ENCODE assay signal across 1 cellular context in genomic region chr4:123478859-123479345, GRCh38.
TF ChIP-seq lines count a peak whose summit lies in the region.

No MANE protein-coding gene starts in this region.

TF ChIP-seq in HepG2, 621 proteins besides CTCF, POLR2A, EP300 and RAD21 (continued from another document and continues in another):
- TF ChIP-seq EZH2 (conservative IDR thresholded peaks at IDR 0.05; ENCODE audit: low read depth, low read length) (no peak), REPIN1 (CRISPR knock-in tag; IDR thresholded peaks at IDR 0.05; ENCODE audit: borderline replicate concordance, low read depth) (peak; percentile 98), THRA (CRISPR knock-in tag; IDR thresholded peaks at IDR 0.05; ENCODE audit: borderline replicate concordance) (peak; percentile 96), ZNF503 (CRISPR knock-in tag; IDR thresholded peaks at IDR 0.05) (peak; percentile 99), ZNF724P (CRISPR knock-in tag; IDR thresholded peaks at IDR 0.05; ENCODE audit: borderline replicate concordance) (peak; percentile 93; the same call in 1 of the 2 replicates), JDP2 (CRISPR knock-in tag; IDR thresholded peaks at IDR 0.05; ENCODE audit: borderline replicate concordance) (peak; percentile 96; the same call in 1 of the 2 replicates), ZNF451 (CRISPR knock-in tag; IDR thresholded peaks at IDR 0.05) (peak; percentile 54; the same call in 1 of the 2 replicates), ZBTB39 (CRISPR knock-in tag; IDR thresholded peaks at IDR 0.05) (peak; percentile 99), ZNF678 (CRISPR knock-in tag; IDR thresholded peaks at IDR 0.05) (no peak), ZNF75D (CRISPR knock-in tag; IDR thresholded peaks at IDR 0.05; ENCODE audit: borderline replicate concordance) (no peak), MIER2 (CRISPR knock-in tag; IDR thresholded peaks at IDR 0.05) (peak; percentile 91), HNF4G (IDR thresholded peaks at IDR 0.05; ENCODE audit: borderline replicate concordance, low read depth, low read length) (peak; percentile 98), HNF4G (CRISPR knock-in tag; IDR thresholded peaks at IDR 0.05; ENCODE audit: borderline replicate concordance, low read depth) (peak; percentile 87), PBX3 (CRISPR knock-in tag; IDR thresholded peaks at IDR 0.05; ENCODE audit: borderline replicate concordance) (no peak), ZNF781 (CRISPR knock-in tag; IDR thresholded peaks at IDR 0.05; ENCODE audit: borderline replicate concordance, not compliant biosample characterization) (peak; percentile 91), ZNF614 (CRISPR knock-in tag; IDR thresholded peaks at IDR 0.05; ENCODE audit: borderline replicate concordance) (peak; percentile 93), ZNF720 (CRISPR knock-in tag; IDR thresholded peaks at IDR 0.05) (peak; percentile 48; the same call in 1 of the 2 replicates), MAF1 (CRISPR knock-in tag; IDR thresholded peaks at IDR 0.05; ENCODE audit: borderline replicate concordance) (no peak), GLMP (CRISPR knock-in tag; IDR thresholded peaks at IDR 0.05; ENCODE audit: borderline replicate concordance) (no peak), ATF7 (IDR thresholded peaks at IDR 0.05) (peak; percentile 49; the same call in 1 of the 2 replicates), ATF7 (CRISPR knock-in tag; IDR thresholded peaks at IDR 0.05) (peak; percentile 93), PPARG (CRISPR knock-in tag; conservative IDR thresholded peaks at IDR 0.05) (peak; percentile 92), ZNF335 (CRISPR knock-in tag; IDR thresholded peaks at IDR 0.05) (peak; percentile 79), ISL2 (CRISPR knock-in tag; IDR thresholded peaks at IDR 0.05) (peak; percentile 99), ZSCAN29 (CRISPR knock-in tag; conservative IDR thresholded peaks at IDR 0.05) (no peak), ZBTB42 (CRISPR knock-in tag; IDR thresholded peaks at IDR 0.05) (no peak), POLR2AphosphoS5 (IDR thresholded peaks at IDR 0.05; ENCODE audit: low read depth, low read length) (no peak), IKZF4 (CRISPR knock-in tag; IDR thresholded peaks at IDR 0.05; ENCODE audit: borderline replicate concordance, low read depth, not compliant biosample characterization) (no peak), HOXD1 (CRISPR knock-in tag; IDR thresholded peaks at IDR 0.05) (peak; percentile 96), IKZF1 (IDR thresholded peaks at IDR 0.05) (no peak), MAX (IDR thresholded peaks at IDR 0.05) (peak; percentile 89), RBM22 (optimal IDR thresholded peaks at IDR 0.05; ENCODE audit: low read length) (peak; percentile 46), ZNF749 (CRISPR knock-in tag; IDR thresholded peaks at IDR 0.05; ENCODE audit: borderline replicate concordance) (no peak; the same call in 1 of the 2 replicates)
- TF ChIP-seq, protein P1, sequence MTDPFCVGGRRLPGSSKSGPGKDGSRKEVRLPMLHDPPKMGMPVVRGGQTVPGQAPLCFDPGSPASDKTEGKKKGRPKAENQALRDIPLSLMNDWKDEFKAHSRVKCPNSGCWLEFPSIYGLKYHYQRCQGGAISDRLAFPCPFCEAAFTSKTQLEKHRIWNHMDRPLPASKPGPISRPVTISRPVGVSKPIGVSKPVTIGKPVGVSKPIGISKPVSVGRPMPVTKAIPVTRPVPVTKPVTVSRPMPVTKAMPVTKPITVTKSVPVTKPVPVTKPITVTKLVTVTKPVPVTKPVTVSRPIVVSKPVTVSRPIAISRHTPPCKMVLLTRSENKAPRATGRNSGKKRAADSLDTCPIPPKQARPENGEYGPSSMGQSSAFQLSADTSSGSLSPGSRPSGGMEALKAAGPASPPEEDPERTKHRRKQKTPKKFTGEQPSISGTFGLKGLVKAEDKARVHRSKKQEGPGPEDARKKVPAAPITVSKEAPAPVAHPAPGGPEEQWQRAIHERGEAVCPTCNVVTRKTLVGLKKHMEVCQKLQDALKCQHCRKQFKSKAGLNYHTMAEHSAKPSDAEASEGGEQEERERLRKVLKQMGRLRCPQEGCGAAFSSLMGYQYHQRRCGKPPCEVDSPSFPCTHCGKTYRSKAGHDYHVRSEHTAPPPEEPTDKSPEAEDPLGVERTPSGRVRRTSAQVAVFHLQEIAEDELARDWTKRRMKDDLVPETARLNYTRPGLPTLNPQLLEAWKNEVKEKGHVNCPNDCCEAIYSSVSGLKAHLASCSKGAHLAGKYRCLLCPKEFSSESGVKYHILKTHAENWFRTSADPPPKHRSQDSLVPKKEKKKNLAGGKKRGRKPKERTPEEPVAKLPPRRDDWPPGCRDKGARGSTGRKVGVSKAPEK (CRISPR knock-in tag; IDR thresholded peaks at IDR 0.05; ENCODE audit: borderline replicate concordance), result peak; percentile 52; the same call in 1 of the 2 replicates
- TF ChIP-seq, protein P2, sequence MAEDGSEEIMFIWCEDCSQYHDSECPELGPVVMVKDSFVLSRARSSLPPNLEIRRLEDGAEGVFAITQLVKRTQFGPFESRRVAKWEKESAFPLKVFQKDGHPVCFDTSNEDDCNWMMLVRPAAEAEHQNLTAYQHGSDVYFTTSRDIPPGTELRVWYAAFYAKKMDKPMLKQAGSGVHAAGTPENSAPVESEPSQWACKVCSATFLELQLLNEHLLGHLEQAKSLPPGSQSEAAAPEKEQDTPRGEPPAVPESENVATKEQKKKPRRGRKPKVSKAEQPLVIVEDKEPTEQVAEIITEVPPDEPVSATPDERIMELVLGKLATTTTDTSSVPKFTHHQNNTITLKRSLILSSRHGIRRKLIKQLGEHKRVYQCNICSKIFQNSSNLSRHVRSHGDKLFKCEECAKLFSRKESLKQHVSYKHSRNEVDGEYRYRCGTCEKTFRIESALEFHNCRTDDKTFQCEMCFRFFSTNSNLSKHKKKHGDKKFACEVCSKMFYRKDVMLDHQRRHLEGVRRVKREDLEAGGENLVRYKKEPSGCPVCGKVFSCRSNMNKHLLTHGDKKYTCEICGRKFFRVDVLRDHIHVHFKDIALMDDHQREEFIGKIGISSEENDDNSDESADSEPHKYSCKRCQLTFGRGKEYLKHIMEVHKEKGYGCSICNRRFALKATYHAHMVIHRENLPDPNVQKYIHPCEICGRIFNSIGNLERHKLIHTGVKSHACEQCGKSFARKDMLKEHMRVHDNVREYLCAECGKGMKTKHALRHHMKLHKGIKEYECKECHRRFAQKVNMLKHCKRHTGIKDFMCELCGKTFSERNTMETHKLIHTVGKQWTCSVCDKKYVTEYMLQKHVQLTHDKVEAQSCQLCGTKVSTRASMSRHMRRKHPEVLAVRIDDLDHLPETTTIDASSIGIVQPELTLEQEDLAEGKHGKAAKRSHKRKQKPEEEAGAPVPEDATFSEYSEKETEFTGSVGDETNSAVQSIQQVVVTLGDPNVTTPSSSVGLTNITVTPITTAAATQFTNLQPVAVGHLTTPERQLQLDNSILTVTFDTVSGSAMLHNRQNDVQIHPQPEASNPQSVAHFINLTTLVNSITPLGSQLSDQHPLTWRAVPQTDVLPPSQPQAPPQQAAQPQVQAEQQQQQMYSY (CRISPR knock-in tag; IDR thresholded peaks at IDR 0.05), result peak; percentile 73
- TF ChIP-seq, protein P3, sequence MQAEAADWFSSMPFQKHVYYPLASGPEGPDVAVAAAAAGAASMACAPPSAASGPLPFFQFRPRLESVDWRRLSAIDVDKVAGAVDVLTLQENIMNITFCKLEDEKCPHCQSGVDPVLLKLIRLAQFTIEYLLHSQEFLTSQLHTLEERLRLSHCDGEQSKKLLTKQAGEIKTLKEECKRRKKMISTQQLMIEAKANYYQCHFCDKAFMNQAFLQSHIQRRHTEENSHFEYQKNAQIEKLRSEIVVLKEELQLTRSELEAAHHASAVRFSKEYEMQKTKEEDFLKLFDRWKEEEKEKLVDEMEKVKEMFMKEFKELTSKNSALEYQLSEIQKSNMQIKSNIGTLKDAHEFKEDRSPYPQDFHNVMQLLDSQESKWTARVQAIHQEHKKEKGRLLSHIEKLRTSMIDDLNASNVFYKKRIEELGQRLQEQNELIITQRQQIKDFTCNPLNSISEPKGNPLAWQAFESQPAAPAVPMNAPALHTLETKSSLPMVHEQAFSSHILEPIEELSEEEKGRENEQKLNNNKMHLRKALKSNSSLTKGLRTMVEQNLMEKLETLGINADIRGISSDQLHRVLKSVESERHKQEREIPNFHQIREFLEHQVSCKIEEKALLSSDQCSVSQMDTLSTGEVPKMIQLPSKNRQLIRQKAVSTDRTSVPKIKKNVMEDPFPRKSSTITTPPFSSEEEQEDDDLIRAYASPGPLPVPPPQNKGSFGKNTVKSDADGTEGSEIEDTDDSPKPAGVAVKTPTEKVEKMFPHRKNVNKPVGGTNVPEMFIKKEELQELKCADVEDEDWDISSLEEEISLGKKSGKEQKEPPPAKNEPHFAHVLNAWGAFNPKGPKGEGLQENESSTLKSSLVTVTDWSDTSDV (CRISPR knock-in tag; IDR thresholded peaks at IDR 0.05), result no peak
